In the genomic region with DNA sequence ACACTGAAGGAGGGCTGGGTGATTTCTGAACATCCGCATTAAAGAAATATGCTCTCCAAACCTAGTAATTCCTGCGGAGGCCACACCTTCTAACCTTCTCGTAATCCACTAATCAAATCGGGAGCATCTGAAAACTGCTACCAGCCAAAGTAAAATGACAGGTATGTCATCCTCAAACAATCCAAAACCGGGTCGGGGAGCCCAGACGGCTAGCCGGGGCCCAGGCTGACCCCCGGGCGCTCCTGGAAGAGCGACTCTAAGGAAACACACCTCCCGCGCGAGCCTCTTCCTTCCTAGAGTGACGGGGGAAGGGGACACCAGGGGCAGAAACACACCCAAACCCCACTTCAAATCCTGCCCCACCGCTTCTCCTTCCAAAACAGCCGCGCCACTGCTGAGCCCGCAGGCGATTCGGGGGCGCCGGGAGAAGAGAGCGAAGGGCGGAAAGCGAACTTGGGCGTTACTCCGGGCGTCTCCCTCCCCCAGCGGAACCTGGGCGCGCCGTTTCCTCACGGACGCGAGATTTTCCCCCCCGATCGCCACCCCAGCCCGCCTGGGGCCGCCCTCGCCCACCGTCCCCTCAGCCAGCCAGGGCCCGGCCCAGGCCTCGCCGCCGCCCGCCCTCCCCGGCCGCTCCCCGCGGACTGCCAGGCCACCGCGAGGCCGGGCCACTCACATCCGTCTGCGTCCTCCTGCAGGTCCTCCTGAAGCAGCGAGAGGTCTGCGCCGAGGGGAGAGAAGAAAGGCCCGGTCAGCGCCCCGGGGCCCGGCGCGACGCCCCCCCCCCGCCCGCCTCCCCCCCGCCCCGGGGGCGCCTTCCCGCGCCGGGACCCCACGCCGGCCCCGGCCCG, we compare ENCODE assay signal across 8 cellular contexts. TPM values are rescaled to one million over a fixed set of nuclear protein-coding genes. Genes with fewer than 3 reads are reported as not detected.
A peak's percentile ranks its signal among the peaks of the same experiment; 100 is the strongest.
DNase-seq lines count a peak whose midpoint lies in the region; ATAC-seq and TF ChIP-seq lines count a peak whose summit lies in the region.

No MANE protein-coding gene starts in this region.

- H3K9me3 ChIP-seq in iPS DF 6.9 (ENCODE audit: control insufficient read depth, insufficient read depth, low read length): no peaks in the 10 kb centered on the region

- no peaks in the 10 kb centered on the region; the same call in 1 of the 2 replicates for H3K36me3 ChIP-seq in iPS DF 6.9 (ENCODE audit: control insufficient read depth, insufficient read depth, low read length)

- no peaks in the 10 kb centered on the region for H3K27me3 ChIP-seq in iPS DF 6.9 (ENCODE audit: control insufficient read depth, insufficient read depth, low read length)

- no CpG with 5 or more reads among the region's 78 CpGs for WGBS in iPS DF 6.9 (ENCODE audit: insufficient coverage, insufficient read length)

- in situ Hi-C loops in astrocyte of the spinal cord (cut with HindIII; ENCODE audit: low sequenced_read_pairs): no loop called here

- peak; percentile 48 for DNase-seq in Daoy (ENCODE audit: low read depth)
- DNase-seq in Jurkat, Clone E6-1 (ENCODE audit: low read depth, low spot score): peak; percentile 32
- peak; percentile 3 to 39 (median 27) for DNase-seq in T-helper 2 cell
- peak; percentile 49 for DNase-seq in astrocyte of the spinal cord (ENCODE audit: low read depth, low spot score)
- no peak for DNase-seq in iPS DF 6.9 (ENCODE audit: low read depth, low spot score)
- no peak for DNase-seq in retinal pigment epithelial cell (ENCODE audit: low read depth)
- DNase-seq in DMS114 treated with DMSO at 0.1 percent for 48 hours (lab: John Stamatoyannopoulos, UW; ENCODE audit: unreplicated experiment): no peak

- no peak overlapping the region for H3K27ac ChIP-seq in iPS DF 6.9 (ENCODE audit: low read length)

- ATAC-seq in GM21529 (IDR thresholded peaks at IDR 0.05; ENCODE audit: unreplicated experiment): peak; percentile 35

- peaks cover 2% of the 10 kb centered on the region; the same call in 1 of the 2 replicates for H3K4me1 ChIP-seq in iPS DF 6.9 (ENCODE audit: control insufficient read depth, insufficient read depth, low read length)

- TF ChIP-seq CTCF in astrocyte of the spinal cord (IDR thresholded peaks at IDR 0.05; ENCODE audit: low read depth, low read length) (no peak), retinal pigment epithelial cell (conservative IDR thresholded peaks at IDR 0.05; ENCODE audit: low read depth, low read length) (no peak)

- H3K4me3 ChIP-seq in Jurkat, Clone E6-1 (ENCODE audit: low read length): peak overlapping the region; percentile 76
- H3K4me3 ChIP-seq in astrocyte of the spinal cord (ENCODE audit: low read depth, low read length): peak overlapping the region; percentile 86
- peak overlapping the region; percentile 85 for H3K4me3 ChIP-seq in iPS DF 6.9 (ENCODE audit: low read length)
- H3K4me3 ChIP-seq in retinal pigment epithelial cell (ENCODE audit: low read length): peak overlapping the region; percentile 67

RNA-seq across cellular contexts. Expression of a gene that starts 0.6 kb away (rescaled TPM):
- 31.0 and 43.8 TPM in 2 replicates for total RNA-seq in Daoy (2014; rRNA removed; shearing (Covaris generic))
- 55.7 TPM for polyA plus RNA-seq in Jurkat, Clone E6-1 (2012; ENCODE audit: insufficient read depth, insufficient read length)

Comparison
In these comparisons a context has a peak if more than half of its experiments do, and no peak if none do; other contexts are left out.
1. DNase-seq: peak in Daoy (single experiment), Jurkat, Clone E6-1 (single experiment), T-helper 2 cell (5 of 5) and astrocyte of the spinal cord (single experiment); none in iPS DF 6.9 (single experiment), retinal pigment epithelial cell (single experiment) and DMS114 treated with DMSO at 0.1 percent for 48 hours (single experiment).
2. Peak in every context shown above with its lines, with median percentiles within 50 percentile points of each other: H3K4me3 ChIP-seq.